In genomic region chr7:43491984-43492383, GRCh38 we compare ENCODE assay signal across 13 cellular contexts.
DNase-seq lines count a peak whose midpoint lies in the region; ATAC-seq lines count a peak whose summit lies in the region.
"Had no signal": no experiment of that assay in that cellular context is flagged by ENCODE, and none has a peak within 500 bp of the region (broad histone marks: within the 10 kb centered on the region; RNA-seq: fewer than 3 reads in every experiment).

No MANE protein-coding gene starts in this region.

- DNase-seq in ELR (ENCODE audit: low read depth): peak; percentile 67
- DNase-seq in RPMI7951 (ENCODE audit: low read depth): peak; percentile 84
- DNase-seq in renal cortical epithelial cell (ENCODE audit: low read depth): peak; percentile 85
- no peak for DNase-seq in NCI-H774 (lab: John Stamatoyannopoulos, UW)
- no peak for DNase-seq in RPMI8226
- DNase-seq: activated T-cell treated with anti-CD3 and anti-CD28 coated beads, Interleukin-2, amount 50 U/mL, for 24 hours; amniotic stem cell; CD4-positive, alpha-beta T cell; MV-4-11; NCI-H526 had no signal

- ATAC-seq in esophagus mucosa (peak; percentile 60), GM21825 (IDR thresholded peaks at IDR 0.05; ENCODE audit: unreplicated experiment) (no peak), GM19328 (IDR thresholded peaks at IDR 0.05; ENCODE audit: unreplicated experiment) (no peak)

Comparison
In these comparisons a context has a peak if more than half of its experiments do, and no peak if none do; other contexts are left out.
1. DNase-seq: peak in ELR (single experiment), RPMI7951 (single experiment) and renal cortical epithelial cell (single experiment); none in NCI-H774 (single experiment) and RPMI8226 (single experiment).